ENCODE assay signal across 9 cellular contexts in the genomic region with DNA sequence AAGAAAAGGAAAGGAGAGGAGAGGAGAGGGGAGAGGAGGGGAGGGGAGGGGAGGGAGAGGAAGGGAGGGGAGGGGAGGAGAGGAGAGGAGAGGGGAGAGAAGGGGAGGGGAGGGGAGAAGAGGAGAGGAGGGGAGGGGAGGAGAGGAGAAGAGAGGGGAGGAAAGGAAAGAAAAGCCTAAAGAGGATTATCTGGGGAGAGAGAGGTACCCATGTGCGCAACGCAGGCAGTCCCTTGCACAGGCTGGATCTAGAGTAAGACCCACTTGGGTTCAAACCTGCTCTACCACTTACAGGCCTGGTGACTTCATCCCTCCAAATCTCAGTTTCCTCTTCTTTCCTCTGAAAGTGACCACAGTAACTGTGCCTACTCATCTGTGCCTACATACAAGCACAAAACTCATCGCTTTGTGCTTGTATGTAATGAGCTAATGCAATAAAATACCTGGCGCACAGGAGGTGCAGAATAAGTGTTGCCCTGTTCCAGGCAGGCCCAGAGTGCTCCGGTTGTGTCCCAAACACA. TPM values are rescaled to one million over a fixed set of nuclear protein-coding genes. Genes with fewer than 3 reads are reported as not detected.
DNase-seq lines count a peak whose midpoint lies in the region; ATAC-seq and TF ChIP-seq lines count a peak whose summit lies in the region.
"Had no signal": no experiment of that assay in that cellular context is flagged by ENCODE, and none has a peak within 500 bp of the region (broad histone marks: within the 10 kb centered on the region; RNA-seq: fewer than 3 reads in every experiment).

No MANE protein-coding gene starts in this region.

- ATAC-seq in HG02588 (IDR thresholded peaks at IDR 0.05; ENCODE audit: unreplicated experiment): no peak
- ATAC-seq in GM21360 (IDR thresholded peaks at IDR 0.05; ENCODE audit: unreplicated experiment): no peak
- ATAC-seq: esophagus mucosa had no signal

- no peak for TF ChIP-seq EP300 in esophagus muscularis mucosa (IDR thresholded peaks at IDR 0.05)

- H3K4me3 Mint-ChIP-seq in activated CD4-positive, alpha-beta T cell treated with anti-CD3 and anti-CD28 coated beads, Interleukin-2, amount 10 ng/mL, durations not matched to agents 24 days and 14 days: peak overlapping the region; percentile 89
- peak overlapping the region; percentile 83 for H3K4me3 Mint-ChIP-seq in stimulated activated naive CD8-positive, alpha-beta T cell treated with anti-CD3 and anti-CD28 coated beads, Interleukin-15, Interleukin-2, amounts not matched to agents 100 ng/mL and 50 ng/mL, for 24 hours

- 93% methylated on average over 5 of the region's 5 CpGs for WGBS in esophagus muscularis mucosa

- TF ChIP-seq CTCF in RWPE1 (conservative IDR thresholded peaks at IDR 0.05; ENCODE audit: low read depth) (no peak), esophagus muscularis mucosa (IDR thresholded peaks at IDR 0.05) (no peak)

- H3K27ac ChIP-seq in RWPE1 (peak overlapping the region; percentile 77; the same call in 1 of the 2 replicates), esophagus muscularis mucosa (replicated peaks in 1 of 4) (no peak overlapping the region)

- POLR2A ChIA-PET in RWPE1 (lab: Yijun Ruan, JAX; ENCODE audit: low non-redundant PET): interaction anchor here (0.6 to 0.9 kb wide), 3 partner anchors 26 to 198 kb away, joined by 3 to 4 read pairs (median 4); no protein-coding TSS in a partner anchor

- no peaks in the 10 kb centered on the region for H3K27me3 Mint-ChIP-seq in activated CD4-positive, alpha-beta T cell treated with anti-CD3 and anti-CD28 coated beads, Interleukin-2, amount 10 ng/mL, durations not matched to agents 24 days and 14 days
- no peaks in the 10 kb centered on the region for H3K27me3 Mint-ChIP-seq in stimulated activated naive CD8-positive, alpha-beta T cell treated with anti-CD3 and anti-CD28 coated beads, Interleukin-15, Interleukin-2, amounts not matched to agents 100 ng/mL and 50 ng/mL, for 24 hours

- H3K9me3 Mint-ChIP-seq in activated CD4-positive, alpha-beta T cell treated with anti-CD3 and anti-CD28 coated beads, Interleukin-2, amount 10 ng/mL, durations not matched to agents 24 days and 14 days: no peaks in the 10 kb centered on the region
- no peaks in the 10 kb centered on the region for H3K9me3 Mint-ChIP-seq in stimulated activated naive CD8-positive, alpha-beta T cell treated with anti-CD3 and anti-CD28 coated beads, Interleukin-15, Interleukin-2, amounts not matched to agents 100 ng/mL and 50 ng/mL, for 24 hours

- H3K27me3 ChIP-seq in esophagus muscularis mucosa: no peaks in the 10 kb centered on the region

- no peak for DNase-seq in activated CD4-positive, alpha-beta T cell treated with anti-CD3 and anti-CD28 coated beads, Interleukin-2, amount 10 ng/mL, durations not matched to agents 24 days and 14 days
- DNase-seq in activated CD4-positive, alpha-beta T cell treated with anti-CD3 and anti-CD28 coated beads, Interleukin-2, amount 50 U/mL, for 48 hours: no peak
- no peak for DNase-seq in RWPE1 (ENCODE audit: low spot score)
- no peak for DNase-seq in esophagus muscularis mucosa (ENCODE audit: extremely low spot score)
- DNase-seq in RPMI8226: no peak

- no peak for TF ChIP-seq POLR2A in esophagus muscularis mucosa (IDR thresholded peaks at IDR 0.05; ENCODE audit: low read depth)

- H3K4me3 ChIP-seq in esophagus muscularis mucosa: peak overlapping the region; percentile 83 to 97 (median 88)

- peaks cover 48 to 67% (median 61%) of the 10 kb centered on the region in 4 donors for H3K4me1 ChIP-seq in esophagus muscularis mucosa

- intact Hi-C loops in activated CD4-positive, alpha-beta T cell treated with anti-CD3 and anti-CD28 coated beads, Interleukin-2, amount 10 ng/mL, durations not matched to agents 24 days and 14 days (cut with micrococcal nuclease): no loop called here
- intact Hi-C loops in esophagus muscularis mucosa (cut with DNase I): no loop called here

- no peaks in the 10 kb centered on the region for H3K9me3 ChIP-seq in esophagus muscularis mucosa

- peak overlapping the region; percentile 77 for H3K27ac Mint-ChIP-seq in activated CD4-positive, alpha-beta T cell treated with anti-CD3 and anti-CD28 coated beads, Interleukin-2, amount 10 ng/mL, durations not matched to agents 24 days and 14 days
- H3K27ac Mint-ChIP-seq in stimulated activated naive CD8-positive, alpha-beta T cell treated with anti-CD3 and anti-CD28 coated beads, Interleukin-15, Interleukin-2, amounts not matched to agents 100 ng/mL and 50 ng/mL, for 24 hours: peak overlapping the region; percentile 84

- H3K4me1 Mint-ChIP-seq in activated CD4-positive, alpha-beta T cell treated with anti-CD3 and anti-CD28 coated beads, Interleukin-2, amount 10 ng/mL, durations not matched to agents 24 days and 14 days: peaks cover 34% of the 10 kb centered on the region
- peaks cover 36% of the 10 kb centered on the region for H3K4me1 Mint-ChIP-seq in stimulated activated naive CD8-positive, alpha-beta T cell treated with anti-CD3 and anti-CD28 coated beads, Interleukin-15, Interleukin-2, amounts not matched to agents 100 ng/mL and 50 ng/mL, for 24 hours (ENCODE audit: low read depth)

- CTCF ChIA-PET in RWPE1 (lab: Yijun Ruan, JAX): interaction anchor here (1.7 kb wide), 1 partner anchor 48 kb away, joined by 4 read pairs; no protein-coding TSS in a partner anchor

- H3K36me3 Mint-ChIP-seq in activated CD4-positive, alpha-beta T cell treated with anti-CD3 and anti-CD28 coated beads, Interleukin-2, amount 10 ng/mL, durations not matched to agents 24 days and 14 days (ENCODE audit: low read depth): peaks cover 15% of the 10 kb centered on the region
- H3K36me3 Mint-ChIP-seq in stimulated activated naive CD8-positive, alpha-beta T cell treated with anti-CD3 and anti-CD28 coated beads, Interleukin-15, Interleukin-2, amounts not matched to agents 100 ng/mL and 50 ng/mL, for 24 hours (ENCODE audit: low read depth): peaks cover 3% of the 10 kb centered on the region

- peaks cover 0 to 9% (median 5%) of the 10 kb centered on the region in 4 donors for H3K36me3 ChIP-seq in esophagus muscularis mucosa

RNA-seq across cellular contexts. Expression of a gene that starts 0.8 kb away (rescaled TPM):
- total RNA-seq in activated CD4-positive, alpha-beta T cell treated with anti-CD3 and anti-CD28 coated beads, Interleukin-2, amount 10 ng/mL, durations not matched to agents 24 days and 14 days: 69.0 and 70.3 TPM in 2 replicates
- total RNA-seq in esophagus muscularis mucosa: 10 to 100 TPM; 24.1 to 50.9 (median 35.9) TPM

RNA-seq across cellular contexts. Expression of a gene that starts 30.4 kb away (rescaled TPM):
- total RNA-seq in activated CD4-positive, alpha-beta T cell treated with anti-CD3 and anti-CD28 coated beads, Interleukin-2, amount 10 ng/mL, durations not matched to agents 24 days and 14 days: 0.02 TPM in 2 replicates
- total RNA-seq in esophagus muscularis mucosa: under 1 TPM; under 0.01 to 0.23 (median 0.18) TPM

RNA-seq across cellular contexts. Expression of a gene that starts 32.8 kb away (rescaled TPM):
- total RNA-seq in activated CD4-positive, alpha-beta T cell treated with anti-CD3 and anti-CD28 coated beads, Interleukin-2, amount 10 ng/mL, durations not matched to agents 24 days and 14 days: 91.9 and 96.2 TPM in 2 replicates
- total RNA-seq in esophagus muscularis mucosa: 1 to 10 TPM; 1.6 to 2.9 (median 1.9) TPM

Comparison
In these comparisons a context has a peak if more than half of its experiments do, and no peak if none do; other contexts are left out.
1. RNA of a gene that starts 32.8 kb away (total RNA-seq): 91.9 to 96.2 TPM in activated CD4-positive, alpha-beta T cell treated with anti-CD3 and anti-CD28 coated beads, Interleukin-2, amount 10 ng/mL, durations not matched to agents 24 days and 14 days; 1.6 to 2.9 TPM in esophagus muscularis mucosa; every median in the first group is over 10 times any median in the second.